Comparison of ENCODE assay signal across 28 cellular contexts in genomic region chr17:27914382-27914781, GRCh38.
"Had no signal": no experiment of that assay in that cellular context is flagged by ENCODE, and none has a peak within 500 bp of the region (broad histone marks: within the 10 kb centered on the region; RNA-seq: fewer than 3 reads in every experiment).

No MANE protein-coding gene starts in this region.

- H3K27ac Mint-ChIP-seq: dendritic cell treated with granulocyte-macrophage colony-stimulating factor and Interleukin-4, amounts not matched to agents 40 ng/mL and 50 ng/mL, for 4 days; effector memory CD8-positive, alpha-beta T cell had no signal

- H3K4me3 ChIP-seq: colonic mucosa, coronary artery, dorsolateral prefrontal cortex, esophagus muscularis mucosa, esophagus squamous epithelium, gastrocnemius medialis, gastroesophageal sphincter, heart left ventricle, heart right ventricle had no signal

- H3K27me3 ChIP-seq: colonic mucosa, dorsolateral prefrontal cortex, foreskin keratinocyte, gastrocnemius medialis, heart left ventricle, heart right ventricle had no signal

- FAIRE-seq: colon, endometrium, endothelial cell of umbilical vein, frontal cortex had no signal

- H3K9me3 Mint-ChIP-seq: dendritic cell treated with granulocyte-macrophage colony-stimulating factor and Interleukin-4, amounts not matched to agents 40 ng/mL and 50 ng/mL, for 4 days; effector memory CD8-positive, alpha-beta T cell had no signal

- H3K27ac ChIP-seq: colonic mucosa, coronary artery, dorsolateral prefrontal cortex, epithelial cell of prostate, esophagus muscularis mucosa, esophagus squamous epithelium, foreskin keratinocyte, gastrocnemius medialis, gastroesophageal sphincter, heart left ventricle, heart right ventricle had no signal

- H3K36me3 ChIP-seq: colonic mucosa, esophagus muscularis mucosa, esophagus squamous epithelium, gastrocnemius medialis, gastroesophageal sphincter, heart left ventricle, heart right ventricle had no signal

- DNase-seq: colonic mucosa; cortex of kidney; dermis blood vessel endothelial cell; dorsolateral prefrontal cortex; effector CD4-positive, alpha-beta T cell; effector CD8-positive, alpha-beta T cell; effector memory CD4-positive, alpha-beta T cell; effector memory CD8-positive, alpha-beta T cell; erythroblast; esophagus squamous epithelium; foreskin fibroblast; foreskin keratinocyte; foreskin melanocyte; gastrocnemius medialis; glutamatergic neuron; head of caudate nucleus; heart left ventricle; heart right ventricle had no signal

- H3K4me3 Mint-ChIP-seq: dendritic cell treated with granulocyte-macrophage colony-stimulating factor and Interleukin-4, amounts not matched to agents 40 ng/mL and 50 ng/mL, for 4 days; effector memory CD8-positive, alpha-beta T cell had no signal

- H3K4me1 ChIP-seq: colonic mucosa, esophagus muscularis mucosa, esophagus squamous epithelium, foreskin keratinocyte, gastrocnemius medialis, gastroesophageal sphincter, heart left ventricle, heart right ventricle had no signal

- H3K9me3 ChIP-seq: colonic mucosa, esophagus muscularis mucosa, esophagus squamous epithelium, gastrocnemius medialis, gastroesophageal sphincter, heart left ventricle, heart right ventricle had no signal

- ATAC-seq: effector memory CD8-positive, alpha-beta T cell; esophagus mucosa; foreskin keratinocyte; gastrocnemius medialis; gastroesophageal sphincter; heart left ventricle; heart right ventricle had no signal
